In the genomic region with DNA sequence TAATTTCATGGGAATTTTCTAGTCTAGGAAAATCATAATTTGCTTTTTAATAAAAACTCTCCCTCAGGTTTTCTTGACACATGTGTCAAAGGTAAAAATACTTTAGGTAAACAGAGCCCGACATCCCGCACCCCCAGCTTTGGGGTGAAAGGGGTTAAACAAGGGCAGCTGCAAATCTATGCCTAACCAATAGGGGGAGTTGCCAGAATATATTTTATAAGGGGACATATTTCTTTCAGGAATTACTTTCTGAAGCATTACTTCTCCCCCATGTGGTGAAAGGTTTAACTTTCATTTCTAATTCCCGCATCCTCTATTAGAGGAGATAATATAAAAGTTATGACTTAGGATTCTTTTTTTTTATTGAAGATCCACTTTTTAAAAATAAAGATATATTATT, we compare ENCODE assay signal across 8 cellular contexts. TPM values are rescaled to one million over a fixed set of nuclear protein-coding genes. Genes with fewer than 3 reads are reported as not detected.
DNase-seq lines count a peak whose midpoint lies in the region; ATAC-seq, FAIRE-seq and TF ChIP-seq lines count a peak whose summit lies in the region.

No MANE protein-coding gene starts in this region.

- DNase-seq in ACHN (peak; percentile 35), RCC 7860 (ENCODE audit: low spot score) (peak; percentile 17), foreskin fibroblast (peak in 1 of 2 donors; percentile 2), thoracic aorta (ENCODE audit: low spot score) (no peak), NCI-H2029 treated with DMSO at 0.1 percent for 48 hours (lab: John Stamatoyannopoulos, UW) (no peak)

- no peaks in the 10 kb centered on the region for H3K27me3 ChIP-seq in thoracic aorta (replicated peaks; ENCODE audit: insufficient read depth)

- TF ChIP-seq CTCF in GM12874 (IDR thresholded peaks at IDR 0.05; ENCODE audit: insufficient read depth, low read depth, low read length) (peak; percentile 30; the same call in 1 of the 2 replicates), foreskin fibroblast (IDR thresholded peaks at IDR 0.05; ENCODE audit: low read depth, low read length) (peak; percentile 37), thoracic aorta (IDR thresholded peaks at IDR 0.05) (peak; percentile 35)

- no peak overlapping the region for H3K27ac ChIP-seq in thoracic aorta

- FAIRE-seq in RCC 7860 (lab: Jason Lieb, UNC): peak; percentile 62

- no peaks in the 10 kb centered on the region for H3K4me1 ChIP-seq in thoracic aorta (ENCODE audit: control insufficient read depth in 1 of 2, low read depth in 2 of 2)

- H3K36me3 ChIP-seq in thoracic aorta: no peaks in the 10 kb centered on the region

- in situ Hi-C loops in ACHN (cut with HindIII; ENCODE audit: low pct_ligation_motif_present, low pct_unique_long_range_greater_than_20kb, low sequenced_read_pairs): no loop called here

- no peak overlapping the region for H3K4me3 ChIP-seq in foreskin fibroblast (ENCODE audit: low read depth in 1 of 2, low read length in 2 of 2)
- H3K4me3 ChIP-seq in thoracic aorta: no peak overlapping the region

- no peaks in the 10 kb centered on the region for H3K9me3 ChIP-seq in thoracic aorta

- ATAC-seq in thoracic aorta (ENCODE audit: insufficient number of reproducible peaks, low FRiP score, low read depth): no peak
- ATAC-seq in HG02884 (IDR thresholded peaks at IDR 0.05; ENCODE audit: unreplicated experiment): no peak
- ATAC-seq in HG03354 (IDR thresholded peaks at IDR 0.05; ENCODE audit: poor library complexity, severe bottlenecking, unreplicated experiment): no peak

RNA-seq across cellular contexts. Expression of a gene that starts 53.9 kb away (rescaled TPM):
- total RNA-seq in thoracic aorta: 100 to 1,000 TPM in 1 of 2 donors, 10 to 100 TPM in 1; 95.7 to 109 TPM

Comparison
In these comparisons a context has a peak if more than half of its experiments do, and no peak if none do; other contexts are left out.
1. DNase-seq: peak in ACHN (single experiment) and RCC 7860 (single experiment); none in thoracic aorta (single experiment) and NCI-H2029 treated with DMSO at 0.1 percent for 48 hours (single experiment).
2. Peak in every context shown above with its lines, with median percentiles within 50 percentile points of each other: CTCF ChIP-seq.